1 cellular context compared by ENCODE assay signal in genomic region chr12:123126294-123127144, GRCh38.
TF ChIP-seq lines count a peak whose summit lies in the region.

No MANE protein-coding gene starts in this region.

TF ChIP-seq in WTC11, 78 proteins besides CTCF, POLR2A, EP300 and RAD21 (continued from another document):
- TF ChIP-seq PRDM15 (CRISPR knock-in tag; IDR thresholded peaks at IDR 0.05) (no peak), ZNF121 (CRISPR knock-in tag; IDR thresholded peaks at IDR 0.05) (no peak), SMAD3 (CRISPR knock-in tag; IDR thresholded peaks at IDR 0.05; ENCODE audit: borderline replicate concordance) (no peak), IRF1 (CRISPR knock-in tag; IDR thresholded peaks at IDR 0.05) (no peak), ELF4 (CRISPR knock-in tag; IDR thresholded peaks at IDR 0.05; ENCODE audit: low read depth) (no peak), ZNF317 (CRISPR knock-in tag; IDR thresholded peaks at IDR 0.05; ENCODE audit: borderline replicate concordance, low read depth) (no peak), FOXP4 (CRISPR knock-in tag; IDR thresholded peaks at IDR 0.05) (no peak)
